1 cellular context compared by ENCODE assay signal in the genomic region with DNA sequence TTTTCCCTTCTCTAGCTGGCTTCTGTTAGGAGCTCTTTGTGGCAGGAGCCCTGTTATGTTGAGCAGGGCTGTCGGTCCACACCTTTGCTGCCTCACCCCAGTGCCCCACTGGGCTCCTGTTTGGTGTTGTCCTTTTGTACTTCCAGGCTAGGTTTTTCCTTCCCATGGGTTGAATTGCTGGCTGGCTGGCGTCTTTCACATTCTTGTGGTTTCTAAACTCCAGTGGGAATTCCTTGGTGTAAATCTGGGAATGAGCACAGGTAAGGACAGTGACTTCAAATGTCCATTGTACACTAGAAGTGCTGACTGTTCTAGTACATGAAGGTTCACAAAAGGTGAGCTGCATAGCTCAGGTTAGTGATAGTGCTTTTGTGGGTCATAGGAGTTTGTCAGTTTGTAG.
TF ChIP-seq lines count a peak whose summit lies in the region.

No MANE protein-coding gene starts in this region.

TF ChIP-seq in HepG2, 621 proteins besides CTCF, POLR2A, EP300 and RAD21 (continued from another document):
- TF ChIP-seq, protein P1, sequence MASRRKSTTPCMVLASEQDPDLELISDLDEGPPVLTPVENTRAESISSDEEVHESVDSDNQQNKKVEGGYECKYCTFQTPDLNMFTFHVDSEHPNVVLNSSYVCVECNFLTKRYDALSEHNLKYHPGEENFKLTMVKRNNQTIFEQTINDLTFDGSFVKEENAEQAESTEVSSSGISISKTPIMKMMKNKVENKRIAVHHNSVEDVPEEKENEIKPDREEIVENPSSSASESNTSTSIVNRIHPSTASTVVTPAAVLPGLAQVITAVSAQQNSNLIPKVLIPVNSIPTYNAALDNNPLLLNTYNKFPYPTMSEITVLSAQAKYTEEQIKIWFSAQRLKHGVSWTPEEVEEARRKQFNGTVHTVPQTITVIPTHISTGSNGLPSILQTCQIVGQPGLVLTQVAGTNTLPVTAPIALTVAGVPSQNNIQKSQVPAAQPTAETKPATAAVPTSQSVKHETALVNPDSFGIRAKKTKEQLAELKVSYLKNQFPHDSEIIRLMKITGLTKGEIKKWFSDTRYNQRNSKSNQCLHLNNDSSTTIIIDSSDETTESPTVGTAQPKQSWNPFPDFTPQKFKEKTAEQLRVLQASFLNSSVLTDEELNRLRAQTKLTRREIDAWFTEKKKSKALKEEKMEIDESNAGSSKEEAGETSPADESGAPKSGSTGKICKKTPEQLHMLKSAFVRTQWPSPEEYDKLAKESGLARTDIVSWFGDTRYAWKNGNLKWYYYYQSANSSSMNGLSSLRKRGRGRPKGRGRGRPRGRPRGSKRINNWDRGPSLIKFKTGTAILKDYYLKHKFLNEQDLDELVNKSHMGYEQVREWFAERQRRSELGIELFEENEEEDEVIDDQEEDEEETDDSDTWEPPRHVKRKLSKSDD (CRISPR knock-in tag; IDR thresholded peaks at IDR 0.05; ENCODE audit: low read depth) = no peak
- TF ChIP-seq, protein P2, sequence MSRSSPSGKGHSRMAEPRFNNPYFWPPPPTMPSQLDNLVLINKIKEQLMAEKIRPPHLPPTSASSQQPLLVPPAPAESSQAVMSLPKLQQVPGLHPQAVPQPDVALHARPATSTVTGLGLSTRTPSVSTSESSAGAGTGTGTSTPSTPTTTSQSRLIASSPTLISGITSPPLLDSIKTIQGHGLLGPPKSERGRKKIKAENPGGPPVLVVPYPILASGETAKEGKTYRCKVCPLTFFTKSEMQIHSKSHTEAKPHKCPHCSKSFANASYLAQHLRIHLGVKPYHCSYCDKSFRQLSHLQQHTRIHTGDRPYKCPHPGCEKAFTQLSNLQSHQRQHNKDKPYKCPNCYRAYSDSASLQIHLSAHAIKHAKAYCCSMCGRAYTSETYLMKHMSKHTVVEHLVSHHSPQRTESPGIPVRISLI (CRISPR knock-in tag; IDR thresholded peaks at IDR 0.05; ENCODE audit: borderline replicate concordance) = no peak
- TF ChIP-seq ZNF552 (CRISPR knock-in tag; IDR thresholded peaks at IDR 0.05; ENCODE audit: borderline replicate concordance) = no peak
- no peak for TF ChIP-seq ONECUT2 (CRISPR knock-in tag; IDR thresholded peaks at IDR 0.05)
- TF ChIP-seq FOXC1 (CRISPR knock-in tag; IDR thresholded peaks at IDR 0.05; ENCODE audit: borderline replicate concordance) = no peak
- TF ChIP-seq TCF7 (IDR thresholded peaks at IDR 0.05; ENCODE audit: low read depth) = no peak
- no peak for TF ChIP-seq DPF2 (CRISPR knock-in tag; IDR thresholded peaks at IDR 0.05; ENCODE audit: borderline replicate concordance, low read depth)
